Comparison of ENCODE assay signal across 15 cellular contexts in the genomic region with DNA sequence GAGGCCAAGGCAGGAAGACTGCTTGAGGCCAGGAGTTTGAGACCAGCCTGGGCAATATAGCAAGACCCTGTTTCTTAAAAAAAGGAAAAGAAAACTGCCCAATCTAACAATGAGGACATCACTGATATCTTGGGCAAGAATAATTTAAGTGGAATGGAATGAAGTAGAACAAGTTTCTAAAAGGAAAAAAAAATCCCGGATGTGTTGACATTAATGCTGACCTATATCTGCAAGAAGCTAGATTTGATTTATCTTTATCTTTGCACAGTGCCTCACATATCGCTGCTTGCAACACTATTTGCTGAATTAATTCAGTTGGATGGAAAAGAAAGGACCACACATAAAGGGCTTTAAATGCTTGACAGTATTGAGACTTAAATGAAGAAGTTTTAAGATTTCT. TPM values are rescaled to one million over a fixed set of nuclear protein-coding genes. Genes with fewer than 3 reads are reported as not detected.
A peak's percentile ranks its signal among the peaks of the same experiment; 100 is the strongest.
DNase-seq lines count a peak whose midpoint lies in the region; ATAC-seq, FAIRE-seq and TF ChIP-seq lines count a peak whose summit lies in the region.
"Had no signal": no experiment of that assay in that cellular context is flagged by ENCODE, and none has a peak within 500 bp of the region (broad histone marks: within the 10 kb centered on the region; RNA-seq: fewer than 3 reads in every experiment).

No MANE protein-coding gene starts in this region.

- H3K4me2 ChIP-seq in astrocyte (ENCODE audit: low read length) (no peak overlapping the region), HepG2 (ENCODE audit: low read depth, low read length) (no peak overlapping the region)

- H3K4me1 ChIP-seq in astrocyte (ENCODE audit: insufficient read depth, low read length) (peaks cover 9% of the 10 kb centered on the region), foreskin keratinocyte (peaks cover 16% of the 10 kb centered on the region), subcutaneous abdominal adipose tissue (ENCODE audit: control insufficient read depth in 5 of 5, insufficient read depth in 5 of 5, low read length in 5 of 5) (peaks cover 3 to 55% (median 26%) of the 10 kb centered on the region in 5 donors), HepG2 (ENCODE audit: insufficient read depth, low read length) (peaks cover 32% of the 10 kb centered on the region)

- H3K79me2 ChIP-seq in astrocyte (ENCODE audit: insufficient read depth, low read length): no peaks in the 10 kb centered on the region
- H3K79me2 ChIP-seq in HepG2 (ENCODE audit: insufficient read depth, low read length): peaks cover 5% of the 10 kb centered on the region

- H3K4me3 Mint-ChIP-seq in astrocyte (ENCODE audit: unreplicated experiment): no peak overlapping the region
- H3K4me3 Mint-ChIP-seq: activated CD8-positive, alpha-beta T cell treated with anti-CD3 and anti-CD28 coated beads, Interleukin-2, amount 10 ng/mL, durations not matched to agents 7 days and 5 days had no signal

- no peak for TF ChIP-seq EP300 in Ishikawa (IDR thresholded peaks at IDR 0.05; ENCODE audit: borderline replicate concordance)
- no peak for TF ChIP-seq EP300 in HepG2 (IDR thresholded peaks at IDR 0.05; ENCODE audit: low read depth in 2 of 2, low read length in 2 of 2)
- no peak for TF ChIP-seq EP300 in HepG2 (CRISPR knock-in tag; IDR thresholded peaks at IDR 0.05; ENCODE audit: borderline replicate concordance)

- H3K27me3 Mint-ChIP-seq in astrocyte (ENCODE audit: low read depth, unreplicated experiment): no peaks in the 10 kb centered on the region
- H3K27me3 Mint-ChIP-seq: CD4-positive, alpha-beta memory T cell had no signal

- BruUV-seq in HepG2 (replicated peaks; lab: Mats Ljungman, UMichigan): no TSS peak

- WGBS in HepG2 (ENCODE audit: low lambda C conversion rate): 94% methylated on average over 2 of the region's 2 CpGs

- H3K9ac ChIP-seq in astrocyte (ENCODE audit: low read length): no peak overlapping the region
- H3K9ac ChIP-seq in subcutaneous abdominal adipose tissue (ENCODE audit: low read length in 5 of 5): no peak overlapping the region
- no peak overlapping the region for H3K9ac ChIP-seq in HepG2 (ENCODE audit: insufficient read depth, low read depth, low read length)

- no peaks in the 10 kb centered on the region for H3K36me3 Mint-ChIP-seq in astrocyte (ENCODE audit: low read depth, unreplicated experiment)

- no peaks in the 10 kb centered on the region for H3K9me3 ChIP-seq in astrocyte (ENCODE audit: insufficient read depth, low read depth, low read length)
- H3K9me3 ChIP-seq in subcutaneous abdominal adipose tissue (ENCODE audit: control insufficient read depth in 5 of 5, low read length in 5 of 5): no peaks in the 10 kb centered on the region
- no peaks in the 10 kb centered on the region for H3K9me3 ChIP-seq in HepG2 (ENCODE audit: low read length)
- H3K9me3 ChIP-seq: left ventricle myocardium inferior had no signal

- H3K4me1 Mint-ChIP-seq in astrocyte (ENCODE audit: low read depth, unreplicated experiment): peaks cover 7% of the 10 kb centered on the region

- H2AFZ ChIP-seq in astrocyte (ENCODE audit: low read depth, low read length): no peak overlapping the region
- H2AFZ ChIP-seq in HepG2 (ENCODE audit: low read length): no peak overlapping the region

- TF ChIP-seq CTCF in astrocyte (IDR thresholded peaks at IDR 0.05; ENCODE audit: insufficient read depth, low read depth, low read length) (no peak), foreskin keratinocyte (conservative IDR thresholded peaks at IDR 0.05) (no peak), HepG2 (CRISPR knock-in tag; IDR thresholded peaks at IDR 0.05) (no peak)

- H3K9me3 Mint-ChIP-seq in astrocyte (ENCODE audit: unreplicated experiment): no peaks in the 10 kb centered on the region
- H3K9me3 Mint-ChIP-seq: CD4-positive, alpha-beta memory T cell had no signal

- no peak overlapping the region for H3K27ac ChIP-seq in astrocyte (ENCODE audit: low read depth, low read length)
- no peak overlapping the region for H3K27ac ChIP-seq in foreskin keratinocyte
- peak overlapping the region; percentile 64 for H3K27ac ChIP-seq in subcutaneous abdominal adipose tissue (ENCODE audit: low read depth, low read length)
- no peak overlapping the region for H3K27ac ChIP-seq in HepG2 (ENCODE audit: extremely low read length, insufficient read depth, low read length)

- POLR2A ChIA-PET in HepG2 (lab: Yijun Ruan, JAX): no interaction called here

- in situ Hi-C loops in HepG2 (cut with HindIII; ENCODE audit: extremely low pct_ligation_motif_present, low pct_unique_long_range_greater_than_20kb) (no loop called here), KBM-7 (cut with MboI; ENCODE audit: low pct_unique_long_range_greater_than_20kb, low sequenced_read_pairs) (no loop called here)

- TF ChIP-seq RAD21 in Ishikawa (IDR thresholded peaks at IDR 0.05; ENCODE audit: low read depth) (no peak), HepG2 (CRISPR knock-in tag; IDR thresholded peaks at IDR 0.05) (no peak)

- H3K27me3 ChIP-seq in astrocyte (ENCODE audit: insufficient read depth, low read length) (no peaks in the 10 kb centered on the region), foreskin keratinocyte (no peaks in the 10 kb centered on the region), subcutaneous abdominal adipose tissue (ENCODE audit: control insufficient read depth in 5 of 5, insufficient read depth in 4 of 5, low read length in 5 of 5) (no peaks in the 10 kb centered on the region), HepG2 (ENCODE audit: control insufficient read depth in 1 of 2, insufficient read depth in 2 of 2, low read length in 2 of 2) (no peaks in the 10 kb centered on the region)

- CTCF ChIA-PET in HepG2 (lab: Yijun Ruan, JAX; ENCODE audit: low intra/inter-chr PET ratio, low total read pairs): no interaction called here

- intact Hi-C loops in HepG2 (cut with micrococcal nuclease; ENCODE audit: unreplicated experiment): no loop called here

- H3K4me3 ChIP-seq in astrocyte (ENCODE audit: insufficient read depth, low read depth, low read length) (no peak overlapping the region), subcutaneous abdominal adipose tissue (ENCODE audit: low read depth in 1 of 5, low read length in 5 of 5) (no peak overlapping the region), HepG2 (replicated peaks in 1 of 3; ENCODE audit: insufficient read depth in 1 of 3, low read depth in 2 of 3, low read length in 3 of 3) (no peak overlapping the region)
- H3K4me3 ChIP-seq: left ventricle myocardium inferior had no signal

- no peak for TF ChIP-seq POLR2A in HepG2 (IDR thresholded peaks at IDR 0.05; ENCODE audit: insufficient read depth in 1 of 2, low read depth in 2 of 2, low read length in 2 of 2)

- FAIRE-seq in astrocyte (lab: Jason Lieb, UNC) (peak; percentile 13), HepG2 (lab: Jason Lieb, UNC) (no peak), urothelium cell line (lab: Jason Lieb, UNC) (no peak)

- H3K36me3 ChIP-seq in astrocyte (ENCODE audit: insufficient read depth, low read length) (no peaks in the 10 kb centered on the region), subcutaneous abdominal adipose tissue (ENCODE audit: control insufficient read depth in 5 of 5, insufficient read depth in 5 of 5, low read length in 5 of 5) (no peaks in the 10 kb centered on the region), HepG2 (replicated peaks in 1 of 2; ENCODE audit: control insufficient read depth in 1 of 2, insufficient read depth in 2 of 2, low read length in 2 of 2) (no peaks in the 10 kb centered on the region)
- H3K36me3 ChIP-seq: left ventricle myocardium inferior had no signal

- H4K20me1 ChIP-seq in astrocyte (ENCODE audit: insufficient read depth, low read length) (no peaks in the 10 kb centered on the region), HepG2 (ENCODE audit: insufficient read depth, low read length) (no peaks in the 10 kb centered on the region)

- DNase-seq in astrocyte (ENCODE audit: low read depth): peak; percentile 53
- peak; percentile 56 to 77 for DNase-seq in foreskin keratinocyte
- DNase-seq in HepG2 (ENCODE audit: low spot score): no peak
- no peak for DNase-seq in urothelium cell line (ENCODE audit: low spot score)
- no peak for DNase-seq in OCI-M2 (lab: John Stamatoyannopoulos, UW; ENCODE audit: unreplicated experiment)
- no peak for DNase-seq in KBM-7
- DNase-seq: activated CD8-positive, alpha-beta T cell treated with anti-CD3 and anti-CD28 coated beads, Interleukin-2, amount 10 ng/mL, durations not matched to agents 7 days and 5 days; activated effector memory CD4-positive, alpha-beta T cell treated with Interleukin-2 at 50 U/mL for 16 hours; CD4-positive, alpha-beta memory T cell; KG1; left ventricle myocardium inferior; NCI-H524 treated with DMSO at 0.1 percent for 48 hours; stimulated activated naive CD8-positive, alpha-beta T cell treated with anti-CD3 and anti-CD28 coated beads, Interleukin-15, Interleukin-2, amounts not matched to agents 100 U/mL and 50 U/mL, for 24 hours had no signal

- no peak overlapping the region for H3K27ac Mint-ChIP-seq in astrocyte (ENCODE audit: unreplicated experiment)
- H3K27ac Mint-ChIP-seq: activated CD8-positive, alpha-beta T cell treated with anti-CD3 and anti-CD28 coated beads, Interleukin-2, amount 10 ng/mL, durations not matched to agents 7 days and 5 days had no signal

- peak; percentile 29 for ATAC-seq in foreskin keratinocyte
- ATAC-seq in HepG2: no peak
- ATAC-seq: activated CD8-positive, alpha-beta T cell treated with anti-CD3 and anti-CD28 coated beads, Interleukin-2, amount 10 ng/mL, durations not matched to agents 7 days and 5 days; stimulated activated naive CD8-positive, alpha-beta T cell treated with anti-CD3 and anti-CD28 coated beads, Interleukin-15, Interleukin-2, amounts not matched to agents 100 U/mL and 50 U/mL, for 24 hours had no signal

RNA-seq across cellular contexts. Expression of a gene that starts 27.8 kb away (rescaled TPM):
- 8.4 and 8.7 TPM in 2 replicates for total RNA-seq in astrocyte
- 9.9 and 12.3 TPM in 2 replicates for total RNA-seq in foreskin keratinocyte
- polyA plus RNA-seq in foreskin keratinocyte: 6.1 and 8.3 TPM in 2 replicates
- total RNA-seq in HepG2 (2016; rRNA removed; fragmentation: Illumina TruSeq; extraction: Trizol): 7.7 and 8.4 TPM in 2 replicates
- total RNA-seq in HepG2 (2016; cell fraction: cytosol; rRNA removed; fragmentation: Illumina TruSeq; extraction: Trizol; ENCODE audit: low read depth): 1.2 and 1.3 TPM in 2 replicates
- 7.4 and 8.9 TPM in 2 replicates for total RNA-seq in HepG2 (2016; cell fraction: insoluble cytoplasmic fraction; rRNA removed; fragmentation: Illumina TruSeq; extraction: Trizol)
- total RNA-seq in HepG2 (2016; cell fraction: membrane; rRNA removed; fragmentation: Illumina TruSeq; extraction: Trizol): 4.5 and 4.8 TPM in 2 replicates
- total RNA-seq in HepG2 (2016; cell fraction: nucleus; rRNA removed; fragmentation: Illumina TruSeq; extraction: Trizol): 8.6 and 11.1 TPM in 2 replicates
- 7.0 and 8.4 TPM in 2 replicates for polyA plus RNA-seq in HepG2 (2011; rRNA removed)
- 3.4 and 7.4 TPM in 2 replicates for polyA plus RNA-seq in HepG2 (2011; cell fraction: cytosol; rRNA removed)
- polyA plus RNA-seq in HepG2 (2011; cell fraction: nucleus; rRNA removed): 1.1 and 2.3 TPM in 2 replicates
- 17.3 and 18.3 TPM in 2 replicates for polyA plus RNA-seq in HepG2 (2012)
- polyA plus RNA-seq in HepG2 (2016; cell fraction: cytosol; fragmentation: Illumina TruSeq; extraction: Trizol; ENCODE audit: low read depth): 1.4 and 1.6 TPM in 2 replicates
- polyA plus RNA-seq in HepG2 (2016; cell fraction: insoluble cytoplasmic fraction; fragmentation: Illumina TruSeq; extraction: Trizol; ENCODE audit: low read depth): 11.5 and 12.4 TPM in 2 replicates
- 4.5 and 4.8 TPM in 2 replicates for polyA plus RNA-seq in HepG2 (2016; cell fraction: membrane; fragmentation: Illumina TruSeq; extraction: Trizol; ENCODE audit: low read depth)
- 13.7 and 15.3 TPM in 2 replicates for polyA plus RNA-seq in HepG2 (2016; cell fraction: nucleus; fragmentation: Illumina TruSeq; extraction: Trizol; ENCODE audit: insufficient read depth, low read depth)
- polyA minus RNA-seq in HepG2 (2011; rRNA and poly(A)+ RNA removed; ENCODE audit: low replicate concordance): 0.37 and 2.1 TPM in 2 replicates
- polyA minus RNA-seq in HepG2 (2011; cell fraction: cytosol; rRNA and poly(A)+ RNA removed): 6.2 and 6.6 TPM in 2 replicates
- polyA minus RNA-seq in HepG2 (2011; cell fraction: nucleus; rRNA and poly(A)+ RNA removed): 4.6 and 6.7 TPM in 2 replicates

Comparison
In these comparisons a context has a peak if more than half of its experiments do, and no peak if none do; other contexts are left out.
1. DNase-seq: peak in astrocyte (single experiment) and foreskin keratinocyte (2 of 2); none in HepG2 (single experiment), urothelium cell line (single experiment), OCI-M2 (single experiment) and KBM-7 (single experiment).